11 cellular contexts compared by ENCODE assay signal in genomic region chr2:110993557-110994231, GRCh38.
DNase-seq lines count a peak whose midpoint lies in the region; ATAC-seq and TF ChIP-seq lines count a peak whose summit lies in the region.
"Had no signal": no experiment of that assay in that cellular context is flagged by ENCODE, and none has a peak within 500 bp of the region (broad histone marks: within the 10 kb centered on the region; RNA-seq: fewer than 3 reads in every experiment).

No MANE protein-coding gene starts in this region.

- H3K4me3 ChIP-seq in upper lobe of right lung (no peak overlapping the region), gastroesophageal sphincter (no peak overlapping the region)
- H3K4me3 ChIP-seq: tibial artery had no signal

- DNase-seq in stimulated activated CD4-positive, alpha-beta T cell treated with anti-CD3 and anti-CD28 coated beads, Interleukin-15, amount 100 ng/mL, for 24 hours, result peak; percentile 18
- DNase-seq in stimulated activated CD4-positive, alpha-beta T cell treated with anti-CD3 and anti-CD28 coated beads, Interleukin-12 subunit alpha, Interleukin-12 subunit beta, amount 100 ng/mL, for 4 hours, result no peak
- DNase-seq in NOMO-1 treated with dmso at 0.1 percent for 144 hours (lab: John Stamatoyannopoulos, UW; ENCODE audit: unreplicated experiment), result peak; percentile 72
- no peak for DNase-seq in left cardiac atrium
- no peak for DNase-seq in upper lobe of right lung
- DNase-seq in activated effector memory CD4-positive, alpha-beta T cell treated with anti-CD3 and anti-CD28 coated beads, Interleukin-2, amount 50 U/mL, for 16 hours, result no peak
- DNase-seq in epidermal melanocyte (ENCODE audit: insufficient read length, low spot score), result no peak
- DNase-seq: DMS79 treated with DMSO at 0.1 percent for 48 hours, tibial artery had no signal

- TF ChIP-seq EP300 in gastroesophageal sphincter (IDR thresholded peaks at IDR 0.05), result no peak

- H3K27ac ChIP-seq in upper lobe of right lung (peak overlapping the region; percentile 24), gastroesophageal sphincter (no peak overlapping the region)
- H3K27ac ChIP-seq: tibial artery, VCaP had no signal

- ATAC-seq in left cardiac atrium (peak; percentile 55 to 76), upper lobe of right lung (peak; percentile 91), gastroesophageal sphincter (no peak)

- no peak for TF ChIP-seq POLR2A in gastroesophageal sphincter (IDR thresholded peaks at IDR 0.05)

- no peaks in the 10 kb centered on the region for H3K36me3 ChIP-seq in upper lobe of right lung
- H3K36me3 ChIP-seq in gastroesophageal sphincter, result no peaks in the 10 kb centered on the region
- H3K36me3 ChIP-seq: tibial artery had no signal

- intact Hi-C loops in left cardiac atrium (cut with DNase I), result no loop called here
- intact Hi-C loops in upper lobe of right lung (cut with DNase I), result no loop called here

- TF ChIP-seq CTCF in upper lobe of right lung (IDR thresholded peaks at IDR 0.05) (no peak), gastroesophageal sphincter (IDR thresholded peaks at IDR 0.05) (no peak)

- H3K9me3 ChIP-seq in upper lobe of right lung (no peaks in the 10 kb centered on the region), gastroesophageal sphincter (no peaks in the 10 kb centered on the region)
- H3K9me3 ChIP-seq: tibial artery had no signal

- no peaks in the 10 kb centered on the region for H3K27me3 ChIP-seq in upper lobe of right lung
- H3K27me3 ChIP-seq in gastroesophageal sphincter, result no peaks in the 10 kb centered on the region

- 28 to 42% methylated on average over 4 of the region's 4 CpGs for WGBS in gastroesophageal sphincter (ENCODE audit: low coverage in 1 of 2), 2 donors

- H3K4me1 ChIP-seq in upper lobe of right lung, result peaks cover 16% of the 10 kb centered on the region
- H3K4me1 ChIP-seq in gastroesophageal sphincter, result peaks cover 0 to 30% (median 3%) of the 10 kb centered on the region in 3 donors

Comparison
In these comparisons a context has a peak if more than half of its experiments do, and no peak if none do; other contexts are left out.
1. DNase-seq: peak in stimulated activated CD4-positive, alpha-beta T cell treated with anti-CD3 and anti-CD28 coated beads, Interleukin-15, amount 100 ng/mL, for 24 hours (single experiment) and NOMO-1 treated with dmso at 0.1 percent for 144 hours (single experiment); none in stimulated activated CD4-positive, alpha-beta T cell treated with anti-CD3 and anti-CD28 coated beads, Interleukin-12 subunit alpha, Interleukin-12 subunit beta, amount 100 ng/mL, for 4 hours (single experiment), left cardiac atrium (single experiment), upper lobe of right lung (single experiment), activated effector memory CD4-positive, alpha-beta T cell treated with anti-CD3 and anti-CD28 coated beads, Interleukin-2, amount 50 U/mL, for 16 hours (single experiment) and epidermal melanocyte (single experiment).